ENCODE assay signal across 28 cellular contexts in genomic region chr7:81468516-81468915, GRCh38.
"Had no signal": no experiment of that assay in that cellular context is flagged by ENCODE, and none has a peak within 500 bp of the region (broad histone marks: within the 10 kb centered on the region; RNA-seq: fewer than 3 reads in every experiment).

No MANE protein-coding gene starts in this region.

- H3K9me3 ChIP-seq: left ventricle myocardium inferior, right lobe of liver, tibial nerve, uterus had no signal

- H3K36me3 Mint-ChIP-seq: activated naive CD4-positive, alpha-beta T cell treated with anti-CD3 and anti-CD28 coated beads, Interleukin-2, amount 50 U/mL, for 72 hours; brain; stimulated activated effector memory CD8-positive, alpha-beta T cell treated with anti-CD3 and anti-CD28 coated beads, Interleukin-12 subunit alpha, Interleukin-12 subunit beta, amount 100 ng/mL, for 72 hours had no signal

- H3K36me3 ChIP-seq: left ventricle myocardium inferior, right lobe of liver, tibial nerve, uterus had no signal

- H3K4me3 ChIP-seq: left ventricle myocardium inferior, right lobe of liver, skin epidermis, tibial nerve, uterus had no signal

- H3K4me3 Mint-ChIP-seq: activated T-helper 17 cell treated with anti-CD3 and anti-CD28 coated beads, Interleukin-2, amount 50 U/mL, for 72 hours; brain; nephron; stimulated activated effector memory CD8-positive, alpha-beta T cell treated with anti-CD3 and anti-CD28 coated beads, Interleukin-12 subunit alpha, Interleukin-12 subunit beta, amount 100 ng/mL, for 72 hours; stimulated activated naive CD8-positive, alpha-beta T cell treated with anti-CD3 and anti-CD28 coated beads, Interleukin-15, amount 100 ng/mL, for 72 hours had no signal

- DNase-seq: activated CD4-positive, alpha-beta T cell treated with anti-CD3 and anti-CD28 coated beads, Interleukin-2, amount 50 U/mL, for 1 hour; activated CD4-positive, CD25-positive, alpha-beta regulatory T cell treated with anti-CD3 and anti-CD28 coated beads, Interleukin-2, amount 50 U/mL, for 72 hours; activated T-cell treated with anti-CD3 and anti-CD28 coated beads, Interleukin-2, amount 50 U/mL, for 1 hour; aorta; caudate nucleus; dermis blood vessel endothelial cell; effector CD8-positive, alpha-beta T cell; erythroblast; foreskin melanocyte; glutamatergic neuron; hippocampal formation; kidney glomerular epithelial cell; left ventricle myocardium inferior; midbrain; occipital lobe; posterior cingulate gyrus; right lobe of liver; stimulated activated CD4-positive, alpha-beta T cell treated with anti-CD3 and anti-CD28 coated beads, Interleukin-2, amount 100 ng/mL, for 24 hours; stimulated activated naive CD8-positive, alpha-beta T cell treated with anti-CD3 and anti-CD28 coated beads, Interleukin-15, amount 100 ng/mL, for 72 hours; T-helper 2 cell; uterus had no signal

- H3K27me3 Mint-ChIP-seq: activated T-helper 17 cell treated with anti-CD3 and anti-CD28 coated beads, Interleukin-2, amount 50 U/mL, for 72 hours; brain had no signal

- H3K27me3 ChIP-seq: right lobe of liver, tibial nerve, uterus had no signal

- H3K4me1 ChIP-seq: uterus had no signal

- ATAC-seq: activated naive CD4-positive, alpha-beta T cell treated with anti-CD3 and anti-CD28 coated beads, Interleukin-2, amount 50 U/mL, for 72 hours; activated T-helper 17 cell treated with anti-CD3 and anti-CD28 coated beads, Interleukin-2, amount 50 U/mL, for 72 hours; right lobe of liver; stimulated activated effector memory CD8-positive, alpha-beta T cell treated with anti-CD3 and anti-CD28 coated beads, Interleukin-12 subunit alpha, Interleukin-12 subunit beta, amount 100 ng/mL, for 72 hours; stimulated activated naive CD8-positive, alpha-beta T cell treated with anti-CD3 and anti-CD28 coated beads, Interleukin-15, amount 100 ng/mL, for 72 hours had no signal

- H3K9me3 Mint-ChIP-seq: activated naive CD4-positive, alpha-beta T cell treated with anti-CD3 and anti-CD28 coated beads, Interleukin-2, amount 50 U/mL, for 72 hours; activated T-helper 17 cell treated with anti-CD3 and anti-CD28 coated beads, Interleukin-2, amount 50 U/mL, for 72 hours; nephron; stimulated activated naive CD8-positive, alpha-beta T cell treated with anti-CD3 and anti-CD28 coated beads, Interleukin-15, amount 100 ng/mL, for 72 hours had no signal

- H3K27ac Mint-ChIP-seq: activated naive CD4-positive, alpha-beta T cell treated with anti-CD3 and anti-CD28 coated beads, Interleukin-2, amount 50 U/mL, for 72 hours; activated T-helper 17 cell treated with anti-CD3 and anti-CD28 coated beads, Interleukin-2, amount 50 U/mL, for 72 hours; brain; nephron; stimulated activated effector memory CD8-positive, alpha-beta T cell treated with anti-CD3 and anti-CD28 coated beads, Interleukin-12 subunit alpha, Interleukin-12 subunit beta, amount 100 ng/mL, for 72 hours; stimulated activated naive CD8-positive, alpha-beta T cell treated with anti-CD3 and anti-CD28 coated beads, Interleukin-15, amount 100 ng/mL, for 72 hours had no signal

- H3K4me1 Mint-ChIP-seq: activated T-helper 17 cell treated with anti-CD3 and anti-CD28 coated beads, Interleukin-2, amount 50 U/mL, for 72 hours; stimulated activated effector memory CD8-positive, alpha-beta T cell treated with anti-CD3 and anti-CD28 coated beads, Interleukin-12 subunit alpha, Interleukin-12 subunit beta, amount 100 ng/mL, for 72 hours; stimulated activated naive CD8-positive, alpha-beta T cell treated with anti-CD3 and anti-CD28 coated beads, Interleukin-15, amount 100 ng/mL, for 72 hours had no signal

- H3K27ac ChIP-seq: left ventricle myocardium inferior, right lobe of liver, skin epidermis, tibial nerve, uterus had no signal
